ENCODE assay signal across 27 cellular contexts in genomic region chr22:30909306-30909705, GRCh38.
"Had no signal": no experiment of that assay in that cellular context is flagged by ENCODE, and none has a peak within 500 bp of the region (broad histone marks: within the 10 kb centered on the region; RNA-seq: fewer than 3 reads in every experiment).

No MANE protein-coding gene starts in this region.

- H3K36me3 ChIP-seq: ovary, prostate gland, thoracic aorta, uterus had no signal

- H3K4me3 ChIP-seq: left ventricle myocardium inferior, lung, mucosa of descending colon, ovary, prostate gland, spleen, suprapubic skin, thoracic aorta, tibial artery, uterus had no signal

- H3K4me3 Mint-ChIP-seq: immature natural killer cell; memory B cell; naive thymus-derived CD4-positive, alpha-beta T cell; natural killer cell treated with Interleukin-12 subunit alpha and Interleukin-12 subunit beta and Interleukin-15 and Interleukin-18, amount 100 ng/mL, for 72 hours; neural crest cell; stimulated activated effector memory CD8-positive, alpha-beta T cell treated with anti-CD3 and anti-CD28 coated beads, Interleukin-12 subunit alpha, Interleukin-12 subunit beta, amount 100 ng/mL, for 72 hours; stimulated activated naive CD8-positive, alpha-beta T cell treated with anti-CD3 and anti-CD28 coated beads, Interleukin-15, Interleukin-2, amounts not matched to agents 100 ng/mL and 50 ng/mL, for 24 hours had no signal

- H3K4me1 Mint-ChIP-seq: immature natural killer cell; neural crest cell; stimulated activated effector memory CD8-positive, alpha-beta T cell treated with anti-CD3 and anti-CD28 coated beads, Interleukin-12 subunit alpha, Interleukin-12 subunit beta, amount 100 ng/mL, for 72 hours had no signal

- H3K36me3 Mint-ChIP-seq: natural killer cell treated with Interleukin-12 subunit alpha and Interleukin-12 subunit beta and Interleukin-15 and Interleukin-18, amount 100 ng/mL, for 72 hours had no signal

- H3K9me3 Mint-ChIP-seq: immature natural killer cell; memory B cell; natural killer cell treated with Interleukin-12 subunit alpha and Interleukin-12 subunit beta and Interleukin-15 and Interleukin-18, amount 100 ng/mL, for 72 hours; neural crest cell; stimulated activated effector memory CD8-positive, alpha-beta T cell treated with anti-CD3 and anti-CD28 coated beads, Interleukin-12 subunit alpha, Interleukin-12 subunit beta, amount 100 ng/mL, for 72 hours; stimulated activated naive CD8-positive, alpha-beta T cell treated with anti-CD3 and anti-CD28 coated beads, Interleukin-15, Interleukin-2, amounts not matched to agents 100 ng/mL and 50 ng/mL, for 24 hours had no signal

- DNase-seq: hypothalamus; immature natural killer cell; left ventricle myocardium inferior; midbrain; naive thymus-derived CD4-positive, alpha-beta T cell; nucleus accumbens; ovary; retina; right cardiac atrium; small intestine; spleen; stimulated activated CD4-positive, alpha-beta T cell treated with anti-CD3 and anti-CD28 coated beads, Interleukin-4, amount 100 ng/mL, for 24 hours; stimulated activated naive CD4-positive, alpha-beta T cell; trophoblast cell; uterus had no signal

- H3K9me3 ChIP-seq: left ventricle myocardium inferior, mucosa of descending colon, ovary, prostate gland, suprapubic skin, thoracic aorta, tibial artery, uterus had no signal

- H3K27me3 Mint-ChIP-seq: memory B cell; naive thymus-derived CD4-positive, alpha-beta T cell; natural killer cell treated with Interleukin-12 subunit alpha and Interleukin-12 subunit beta and Interleukin-15 and Interleukin-18, amount 100 ng/mL, for 72 hours; stimulated activated naive CD8-positive, alpha-beta T cell treated with anti-CD3 and anti-CD28 coated beads, Interleukin-15, Interleukin-2, amounts not matched to agents 100 ng/mL and 50 ng/mL, for 24 hours had no signal

- H3K4me1 ChIP-seq: left ventricle myocardium inferior, prostate gland, spleen, suprapubic skin, tibial artery, uterus had no signal

- H3K27me3 ChIP-seq: ovary, spleen, suprapubic skin, tibial artery, uterus had no signal

- H3K27ac Mint-ChIP-seq: immature natural killer cell; memory B cell; naive thymus-derived CD4-positive, alpha-beta T cell; natural killer cell treated with Interleukin-12 subunit alpha and Interleukin-12 subunit beta and Interleukin-15 and Interleukin-18, amount 100 ng/mL, for 72 hours; stimulated activated effector memory CD8-positive, alpha-beta T cell treated with anti-CD3 and anti-CD28 coated beads, Interleukin-12 subunit alpha, Interleukin-12 subunit beta, amount 100 ng/mL, for 72 hours; stimulated activated naive CD8-positive, alpha-beta T cell treated with anti-CD3 and anti-CD28 coated beads, Interleukin-15, Interleukin-2, amounts not matched to agents 100 ng/mL and 50 ng/mL, for 24 hours had no signal

- H3K27ac ChIP-seq: left ventricle myocardium inferior, ovary, prostate gland, spleen, suprapubic skin, thoracic aorta, tibial artery, uterus had no signal

- ATAC-seq: mucosa of descending colon; naive thymus-derived CD4-positive, alpha-beta T cell; natural killer cell treated with Interleukin-12 subunit alpha and Interleukin-12 subunit beta and Interleukin-15 and Interleukin-18, amount 100 ng/mL, for 72 hours; right cardiac atrium; sciatic nerve; stimulated activated effector memory CD8-positive, alpha-beta T cell treated with anti-CD3 and anti-CD28 coated beads, Interleukin-12 subunit alpha, Interleukin-12 subunit beta, amount 100 ng/mL, for 72 hours had no signal
